ENCODE assay signal across 8 cellular contexts in genomic region chr17:81412490-81413093, GRCh38. TPM values are rescaled to one million over a fixed set of nuclear protein-coding genes. Genes with fewer than 3 reads are reported as not detected.
DNase-seq lines count a peak whose midpoint lies in the region; ATAC-seq and TF ChIP-seq lines count a peak whose summit lies in the region.

No MANE protein-coding gene starts in this region.

- H3K4me3 ChIP-seq in PC-3 (ENCODE audit: low read length): no peak overlapping the region
- H3K4me3 ChIP-seq in HAP-1: no peak overlapping the region
- no peak overlapping the region for H3K4me3 ChIP-seq in PC-9

- CTCF ChIA-PET in PC-3 (lab: Charles Lee): no interaction called here
- CTCF ChIA-PET in PC-9 (lab: Charles Lee): no interaction called here

- no peaks in the 10 kb centered on the region for H4K20me1 ChIP-seq in PC-3 (ENCODE audit: low read length)
- H4K20me1 ChIP-seq in PC-9 (ENCODE audit: insufficient read depth): no peaks in the 10 kb centered on the region

- H3F3A ChIP-seq in PC-3 (ENCODE audit: low read length, unreplicated experiment) (no peaks in the 10 kb centered on the region), PC-9 (ENCODE audit: insufficient read depth, low read depth) (no peaks in the 10 kb centered on the region)

- no peak for TF ChIP-seq CTCF in PC-3 (conservative IDR thresholded peaks at IDR 0.05; ENCODE audit: low read depth, low read length)
- TF ChIP-seq CTCF in PC-9 (conservative IDR thresholded peaks at IDR 0.05): no peak

- BruUV-seq in PC-3 (replicated peaks; lab: Mats Ljungman, UMichigan): no TSS peak
- no TSS peak for BruUV-seq in PC-9 (replicated peaks; lab: Mats Ljungman, UMichigan)

- intact Hi-C loops in PC-3 (cut with micrococcal nuclease) (no loop called here), left ventricle myocardium superior (cut with micrococcal nuclease) (no loop called here), PC-9 (cut with micrococcal nuclease; ENCODE audit: unreplicated experiment) (no loop called here)

- peak; percentile 65 for ATAC-seq in PC-3
- ATAC-seq in left ventricle myocardium superior: peak; percentile 58
- ATAC-seq in GM21423 (IDR thresholded peaks at IDR 0.05; ENCODE audit: unreplicated experiment): no peak

- H3K79me2 ChIP-seq in PC-3 (ENCODE audit: low read length): no peaks in the 10 kb centered on the region
- H3K79me2 ChIP-seq in PC-9 (ENCODE audit: low read depth): no peaks in the 10 kb centered on the region

- H3K27me3 ChIP-seq in PC-3 (ENCODE audit: low read length) (no peaks in the 10 kb centered on the region), HAP-1 (ENCODE audit: low read depth) (no peaks in the 10 kb centered on the region), PC-9 (ENCODE audit: insufficient read depth, low read depth) (no peaks in the 10 kb centered on the region)

- no peak overlapping the region for H3K9ac ChIP-seq in PC-3 (ENCODE audit: low read length)

- no peak overlapping the region for H3K27ac ChIP-seq in PC-3 (ENCODE audit: low read length)
- H3K27ac ChIP-seq in PC-9: no peak overlapping the region

- H3K36me3 ChIP-seq in PC-3 (ENCODE audit: low read depth, low read length) (no peaks in the 10 kb centered on the region), HAP-1 (replicated peaks) (no peaks in the 10 kb centered on the region), PC-9 (ENCODE audit: low read depth) (no peaks in the 10 kb centered on the region)

- no peak overlapping the region for H2AFZ ChIP-seq in PC-3 (ENCODE audit: low read length)
- H2AFZ ChIP-seq in PC-9: no peak overlapping the region

- no peaks in the 10 kb centered on the region for H3K9me2 ChIP-seq in PC-3 (replicated peaks; ENCODE audit: low read length)
- no peaks in the 10 kb centered on the region for H3K9me2 ChIP-seq in PC-9 (ENCODE audit: insufficient read depth)

- H3K9me3 ChIP-seq in PC-3 (ENCODE audit: low read length): no peaks in the 10 kb centered on the region
- no peaks in the 10 kb centered on the region for H3K9me3 ChIP-seq in HAP-1
- H3K9me3 ChIP-seq in PC-9 (ENCODE audit: insufficient read depth, low read depth): no peaks in the 10 kb centered on the region

- POLR2A ChIA-PET in PC-3 (lab: Charles Lee; ENCODE audit: unreplicated experiment): no interaction called here
- POLR2A ChIA-PET in PC-9 (lab: Charles Lee; ENCODE audit: unreplicated experiment): no interaction called here

- H3K4me1 ChIP-seq in PC-3 (ENCODE audit: insufficient read depth, low read length): peaks cover 7% of the 10 kb centered on the region
- H3K4me1 ChIP-seq in HAP-1: no peaks in the 10 kb centered on the region
- H3K4me1 ChIP-seq in PC-9 (replicated peaks; ENCODE audit: insufficient read depth): no peaks in the 10 kb centered on the region

- in situ Hi-C loops in HAP-1 (cut with MboI; ENCODE audit: low sequenced_read_pairs): no loop called here

- DNase-seq in PC-3 (no peak), left ventricle myocardium superior (peak; percentile 77), anterior cingulate cortex (lab: John Stamatoyannopoulos, UW) (no peak), HAP-1 (ENCODE audit: low spot score in 2 of 2) (no peak), PC-9 (no peak)
- peak; percentile 65 to 72 for DNase-seq in activated T-cell treated with anti-CD3 and anti-CD28 coated beads, Interleukin-2, amount 50 U/mL, for 48 hours
- peak; percentile 74 for DNase-seq in stimulated activated CD8-positive, alpha-beta memory T cell treated with anti-CD3 and anti-CD28 coated beads, Interleukin-4, amount 100 ng/mL, for 48 hours

- H3K4me2 ChIP-seq in PC-3 (ENCODE audit: low read length) (no peak overlapping the region), PC-9 (no peak overlapping the region)

RNA-seq across cellular contexts. Expression of gene BAHCC1, which starts 17.3 kb away (rescaled TPM):
- total RNA-seq in PC-3 (2014; rRNA removed) (9.9 and 16.9 TPM in 2 replicates), left ventricle myocardium superior (8.6 TPM), PC-9 (2021) (33.7 and 35.4 TPM in 2 replicates)

Comparison
In these comparisons a context has a peak if more than half of its experiments do, and no peak if none do; other contexts are left out.
1. DNase-seq: peak in activated T-cell treated with anti-CD3 and anti-CD28 coated beads, Interleukin-2, amount 50 U/mL, for 48 hours (2 of 2), left ventricle myocardium superior (single experiment) and stimulated activated CD8-positive, alpha-beta memory T cell treated with anti-CD3 and anti-CD28 coated beads, Interleukin-4, amount 100 ng/mL, for 48 hours (single experiment); none in PC-3 (single experiment), anterior cingulate cortex (0 of 58), HAP-1 (0 of 2) and PC-9 (0 of 2).